ENCODE assay signal across 22 cellular contexts in the genomic region with DNA sequence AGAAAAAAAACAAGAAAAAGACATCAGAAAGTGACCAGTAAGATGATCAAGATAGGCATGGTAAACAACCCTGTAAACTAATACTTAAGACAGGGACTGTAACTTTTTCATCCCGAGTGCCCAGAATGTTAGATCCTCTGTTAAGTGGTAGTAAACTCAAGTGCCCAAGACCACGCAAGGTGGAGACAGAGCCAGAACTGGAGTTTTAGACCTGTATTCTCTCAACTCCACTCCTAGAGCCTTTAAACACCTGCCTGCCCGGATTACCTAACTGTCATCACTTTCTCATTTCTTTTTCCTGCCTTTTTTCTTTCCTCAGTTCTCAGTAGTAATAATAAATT.
"Had no signal": no experiment of that assay in that cellular context is flagged by ENCODE, and none has a peak within 500 bp of the region (broad histone marks: within the 10 kb centered on the region; RNA-seq: fewer than 3 reads in every experiment).

No MANE protein-coding gene starts in this region.

- ATAC-seq: effector memory CD8-positive, alpha-beta T cell; esophagus mucosa; left ventricle myocardium superior; naive thymus-derived CD8-positive, alpha-beta T cell; pancreas; right cardiac atrium; T-cell had no signal

- DNase-seq: activated naive CD4-positive, alpha-beta T cell treated with anti-CD3 and anti-CD28 coated beads for 36 hours; activated naive CD8-positive, alpha-beta T cell treated with anti-CD3 and anti-CD28 coated beads, Interleukin-2, amount 10 ng/mL, durations not matched to agents 7 days and 5 days; amniotic stem cell; effector memory CD8-positive, alpha-beta T cell; hypothalamus; left ventricle myocardium superior; mammary epithelial cell; naive thymus-derived CD8-positive, alpha-beta T cell; pancreas; right cardiac atrium; stimulated activated CD4-positive, alpha-beta T cell treated with anti-CD3 and anti-CD28 coated beads, Interleukin-4, amount 100 ng/mL, for 24 hours; substantia nigra; T-cell; thyroid gland had no signal

- H3K9me3 ChIP-seq: neutrophil, pancreas, thyroid gland had no signal

- H3K4me1 ChIP-seq: breast epithelium, pancreas had no signal

- H3K4me3 Mint-ChIP-seq: activated naive CD4-positive, alpha-beta T cell treated with anti-CD3 and anti-CD28 coated beads for 36 hours; activated naive CD8-positive, alpha-beta T cell treated with anti-CD3 and anti-CD28 coated beads, Interleukin-2, amount 10 ng/mL, durations not matched to agents 7 days and 5 days; central memory CD8-positive, alpha-beta T cell; effector memory CD8-positive, alpha-beta T cell; mesothelial cell of epicardium; naive thymus-derived CD8-positive, alpha-beta T cell; stimulated activated naive CD8-positive, alpha-beta T cell treated with anti-CD3 and anti-CD28 coated beads, Interleukin-15, Interleukin-2, amounts not matched to agents 100 ng/mL and 50 ng/mL, for 24 hours; T-cell; T-helper 2 cell treated with Interferon-gamma antibody and Interleukin-4, amounts not matched to agents 5 μg/mL and 100 μg/mL, for 36 hours had no signal

- H3K27me3 ChIP-seq: breast epithelium, pancreas, thyroid gland had no signal

- H3K27ac Mint-ChIP-seq: activated naive CD4-positive, alpha-beta T cell treated with anti-CD3 and anti-CD28 coated beads for 36 hours; activated naive CD8-positive, alpha-beta T cell treated with anti-CD3 and anti-CD28 coated beads, Interleukin-2, amount 10 ng/mL, durations not matched to agents 7 days and 5 days; effector memory CD8-positive, alpha-beta T cell; mesothelial cell of epicardium; naive thymus-derived CD8-positive, alpha-beta T cell; stimulated activated naive CD8-positive, alpha-beta T cell treated with anti-CD3 and anti-CD28 coated beads, Interleukin-15, Interleukin-2, amounts not matched to agents 100 ng/mL and 50 ng/mL, for 24 hours; T-cell; T-helper 2 cell treated with Interferon-gamma antibody and Interleukin-4, amounts not matched to agents 5 μg/mL and 100 μg/mL, for 36 hours had no signal

- H3K27me3 Mint-ChIP-seq: central memory CD8-positive, alpha-beta T cell had no signal

- H3K36me3 ChIP-seq: breast epithelium, neutrophil, pancreas, thyroid gland had no signal

- H3K4me3 ChIP-seq: breast epithelium, pancreas, thyroid gland had no signal

- H3K4me1 Mint-ChIP-seq: activated naive CD8-positive, alpha-beta T cell treated with anti-CD3 and anti-CD28 coated beads, Interleukin-2, amount 10 ng/mL, durations not matched to agents 7 days and 5 days; central memory CD8-positive, alpha-beta T cell; mesothelial cell of epicardium; naive thymus-derived CD8-positive, alpha-beta T cell had no signal

- H3K27ac ChIP-seq: breast epithelium, neutrophil, pancreas, thyroid gland, VCaP had no signal

- H3K9me3 Mint-ChIP-seq: activated naive CD4-positive, alpha-beta T cell treated with anti-CD3 and anti-CD28 coated beads for 36 hours; central memory CD8-positive, alpha-beta T cell; effector memory CD8-positive, alpha-beta T cell; stimulated activated naive CD8-positive, alpha-beta T cell treated with anti-CD3 and anti-CD28 coated beads, Interleukin-15, Interleukin-2, amounts not matched to agents 100 ng/mL and 50 ng/mL, for 24 hours; T-cell; T-helper 2 cell treated with Interferon-gamma antibody and Interleukin-4, amounts not matched to agents 5 μg/mL and 100 μg/mL, for 36 hours had no signal
